In genomic region chr13:72808917-72809500, GRCh38 we compare ENCODE assay signal across 9 cellular contexts. TPM values are rescaled to one million over a fixed set of nuclear protein-coding genes. Genes with fewer than 3 reads are reported as not detected.
A peak's percentile ranks its signal among the peaks of the same experiment; 100 is the strongest.
DNase-seq lines count a peak whose midpoint lies in the region; ATAC-seq and TF ChIP-seq lines count a peak whose summit lies in the region.
"Had no signal": no experiment of that assay in that cellular context is flagged by ENCODE, and none has a peak within 500 bp of the region (broad histone marks: within the 10 kb centered on the region; RNA-seq: fewer than 3 reads in every experiment).

No MANE protein-coding gene starts in this region.

- H3K27ac ChIP-seq in AG04450 (ENCODE audit: low read depth, low read length) (no peak overlapping the region), VCaP (no peak overlapping the region)

- H3K9me3 ChIP-seq in AG04450 (ENCODE audit: control insufficient read depth, insufficient read depth, low read length): no peaks in the 10 kb centered on the region

- no peaks in the 10 kb centered on the region for H3K36me3 ChIP-seq in kidney epithelial cell (ENCODE audit: control insufficient read depth, insufficient read depth, low read length)

- POLR2A ChIA-PET in AG04450 (lab: Yijun Ruan, JAX): no interaction called here

- CTCF ChIA-PET in AG04450 (lab: Charles Lee): interaction anchor here (0.6 to 2.4 kb wide), 46 partner anchors 9 to 1923 kb away, joined by 3 to 54 read pairs (median 5); no protein-coding TSS in a partner anchor

- H3K27me3 ChIP-seq in AG04450 (ENCODE audit: control insufficient read depth, insufficient read depth, low read length) (no peaks in the 10 kb centered on the region), kidney epithelial cell (ENCODE audit: control insufficient read depth, insufficient read depth, low read length) (no peaks in the 10 kb centered on the region)

- TF ChIP-seq CTCF in AG04450 (IDR thresholded peaks at IDR 0.05; ENCODE audit: low read depth, low read length) (peak; percentile 53), VCaP (conservative IDR thresholded peaks at IDR 0.05) (peak; percentile 41), kidney epithelial cell (IDR thresholded peaks at IDR 0.05; ENCODE audit: insufficient read depth, low read length, poor library complexity, severe bottlenecking) (peak; percentile 26)

- no peak overlapping the region for H3K4me3 ChIP-seq in AG04450 (ENCODE audit: low read depth, low read length)
- H3K4me3 ChIP-seq in kidney epithelial cell (ENCODE audit: low read depth, low read length): no peak overlapping the region
- H3K4me3 ChIP-seq: lung had no signal

- ATAC-seq in GM21723 (IDR thresholded peaks at IDR 0.05; ENCODE audit: unreplicated experiment) (peak; percentile 57), GM19467 (IDR thresholded peaks at IDR 0.05; ENCODE audit: unreplicated experiment) (no peak)

- no peak for DNase-seq in AG04450 (ENCODE audit: low read depth, low spot score)
- no peak for DNase-seq in kidney epithelial cell (ENCODE audit: low read depth)
- no peak for DNase-seq in NCI-H226
- DNase-seq in NCI-H2029 treated with DMSO at 0.1 percent for 48 hours (lab: John Stamatoyannopoulos, UW): no peak
- DNase-seq in iPS-NIHi7 (ENCODE audit: extremely low spot score): no peak

RNA-seq across cellular contexts. Expression of gene PIBF1, which starts 27.1 kb away (rescaled TPM):
- polyA plus RNA-seq in AG04450 (2011; rRNA removed): 8.1 and 11.9 TPM in 2 replicates
- polyA minus RNA-seq in AG04450 (2011; rRNA and poly(A)+ RNA removed): 11.6 and 16.6 TPM in 2 replicates
- total RNA-seq in kidney epithelial cell: 12.2 and 17.0 TPM in 2 replicates

RNA-seq across cellular contexts. Expression of gene DIS3, which starts 27.3 kb away (rescaled TPM):
- polyA plus RNA-seq in AG04450 (2011; rRNA removed): 31.8 and 42.3 TPM in 2 replicates
- polyA minus RNA-seq in AG04450 (2011; rRNA and poly(A)+ RNA removed): 18.5 and 29.1 TPM in 2 replicates
- total RNA-seq in kidney epithelial cell: 37.0 and 39.4 TPM in 2 replicates
